21 cellular contexts compared by ENCODE assay signal in genomic region chr21:29326914-29327554, GRCh38.
"Had no signal": no experiment of that assay in that cellular context is flagged by ENCODE, and none has a peak within 500 bp of the region (broad histone marks: within the 10 kb centered on the region; RNA-seq: fewer than 3 reads in every experiment).

No MANE protein-coding gene starts in this region.

- H3K4me3 ChIP-seq: body of pancreas, cardiac muscle cell, esophagus muscularis mucosa, gastroesophageal sphincter, left ventricle myocardium inferior, thoracic aorta, upper lobe of left lung had no signal

- DNase-seq: activated CD4-positive, alpha-beta T cell treated with anti-CD3 and anti-CD28 coated beads, Interleukin-2, amount 10 ng/mL, durations not matched to agents 24 days and 14 days; activated CD8-positive, alpha-beta memory T cell treated with anti-CD3 and anti-CD28 coated beads, Interleukin-2, amount 10 ng/mL, durations not matched to agents 7 days and 5 days; activated CD8-positive, alpha-beta T cell treated with anti-CD3 and anti-CD28 coated beads for 36 hours; activated effector memory CD4-positive, alpha-beta T cell treated with anti-CD3 and anti-CD28 coated beads, Interleukin-2, amount 50 U/mL, for 16 hours; activated naive CD4-positive, alpha-beta T cell treated with anti-CD3 and anti-CD28 coated beads, Interleukin-2, amount 10 ng/mL, durations not matched to agents 7 days and 5 days; activated T-cell treated with anti-CD3 and anti-CD28 coated beads for 4 hours; anterior cingulate cortex; body of pancreas; effector memory CD4-positive, alpha-beta T cell; head of caudate nucleus; hypothalamus; left ventricle myocardium inferior; mammary epithelial cell; stimulated activated CD4-positive, alpha-beta T cell treated with anti-CD3 and anti-CD28 coated beads, Interleukin-4, amount 100 ng/mL, for 1 hour; stimulated activated naive CD4-positive, alpha-beta T cell; upper lobe of left lung had no signal

- H3K27ac ChIP-seq: body of pancreas, cardiac muscle cell, esophagus muscularis mucosa, gastroesophageal sphincter, left ventricle myocardium inferior, thoracic aorta, upper lobe of left lung had no signal

- H3K27me3 ChIP-seq: body of pancreas, cardiac muscle cell, esophagus muscularis mucosa, gastroesophageal sphincter, upper lobe of left lung had no signal

- ATAC-seq: activated CD8-positive, alpha-beta memory T cell treated with anti-CD3 and anti-CD28 coated beads, Interleukin-2, amount 10 ng/mL, durations not matched to agents 7 days and 5 days; activated CD8-positive, alpha-beta T cell treated with anti-CD3 and anti-CD28 coated beads for 36 hours; body of pancreas; gastroesophageal sphincter had no signal

- H3K4me3 Mint-ChIP-seq: activated CD4-positive, alpha-beta T cell treated with anti-CD3 and anti-CD28 coated beads, Interleukin-2, amount 10 ng/mL, durations not matched to agents 24 days and 14 days; activated CD8-positive, alpha-beta memory T cell treated with anti-CD3 and anti-CD28 coated beads, Interleukin-2, amount 10 ng/mL, durations not matched to agents 7 days and 5 days; activated CD8-positive, alpha-beta T cell treated with anti-CD3 and anti-CD28 coated beads for 36 hours; activated naive CD4-positive, alpha-beta T cell treated with anti-CD3 and anti-CD28 coated beads, Interleukin-2, amount 10 ng/mL, durations not matched to agents 7 days and 5 days had no signal

- H3K9me3 Mint-ChIP-seq: activated CD4-positive, alpha-beta T cell treated with anti-CD3 and anti-CD28 coated beads, Interleukin-2, amount 10 ng/mL, durations not matched to agents 24 days and 14 days; activated CD8-positive, alpha-beta T cell treated with anti-CD3 and anti-CD28 coated beads for 36 hours; activated naive CD4-positive, alpha-beta T cell treated with anti-CD3 and anti-CD28 coated beads, Interleukin-2, amount 10 ng/mL, durations not matched to agents 7 days and 5 days had no signal

- H3K27ac Mint-ChIP-seq: activated CD4-positive, alpha-beta T cell treated with anti-CD3 and anti-CD28 coated beads, Interleukin-2, amount 10 ng/mL, durations not matched to agents 24 days and 14 days; activated CD8-positive, alpha-beta memory T cell treated with anti-CD3 and anti-CD28 coated beads, Interleukin-2, amount 10 ng/mL, durations not matched to agents 7 days and 5 days; activated CD8-positive, alpha-beta T cell treated with anti-CD3 and anti-CD28 coated beads for 36 hours; activated naive CD4-positive, alpha-beta T cell treated with anti-CD3 and anti-CD28 coated beads, Interleukin-2, amount 10 ng/mL, durations not matched to agents 7 days and 5 days; progenitor cell of endocrine pancreas had no signal

- H3K27me3 Mint-ChIP-seq: activated CD4-positive, alpha-beta T cell treated with anti-CD3 and anti-CD28 coated beads, Interleukin-2, amount 10 ng/mL, durations not matched to agents 24 days and 14 days; activated CD8-positive, alpha-beta memory T cell treated with anti-CD3 and anti-CD28 coated beads, Interleukin-2, amount 10 ng/mL, durations not matched to agents 7 days and 5 days; activated CD8-positive, alpha-beta T cell treated with anti-CD3 and anti-CD28 coated beads for 36 hours; activated naive CD4-positive, alpha-beta T cell treated with anti-CD3 and anti-CD28 coated beads, Interleukin-2, amount 10 ng/mL, durations not matched to agents 7 days and 5 days; progenitor cell of endocrine pancreas had no signal

- H3K9me3 ChIP-seq: body of pancreas, esophagus muscularis mucosa, gastroesophageal sphincter, left ventricle myocardium inferior, thoracic aorta, upper lobe of left lung had no signal

- H3K4me1 Mint-ChIP-seq: activated CD4-positive, alpha-beta T cell treated with anti-CD3 and anti-CD28 coated beads, Interleukin-2, amount 10 ng/mL, durations not matched to agents 24 days and 14 days; activated CD8-positive, alpha-beta memory T cell treated with anti-CD3 and anti-CD28 coated beads, Interleukin-2, amount 10 ng/mL, durations not matched to agents 7 days and 5 days; activated naive CD4-positive, alpha-beta T cell treated with anti-CD3 and anti-CD28 coated beads, Interleukin-2, amount 10 ng/mL, durations not matched to agents 7 days and 5 days had no signal
